Comparison of ENCODE assay signal across 1 cellular context in the genomic region with DNA sequence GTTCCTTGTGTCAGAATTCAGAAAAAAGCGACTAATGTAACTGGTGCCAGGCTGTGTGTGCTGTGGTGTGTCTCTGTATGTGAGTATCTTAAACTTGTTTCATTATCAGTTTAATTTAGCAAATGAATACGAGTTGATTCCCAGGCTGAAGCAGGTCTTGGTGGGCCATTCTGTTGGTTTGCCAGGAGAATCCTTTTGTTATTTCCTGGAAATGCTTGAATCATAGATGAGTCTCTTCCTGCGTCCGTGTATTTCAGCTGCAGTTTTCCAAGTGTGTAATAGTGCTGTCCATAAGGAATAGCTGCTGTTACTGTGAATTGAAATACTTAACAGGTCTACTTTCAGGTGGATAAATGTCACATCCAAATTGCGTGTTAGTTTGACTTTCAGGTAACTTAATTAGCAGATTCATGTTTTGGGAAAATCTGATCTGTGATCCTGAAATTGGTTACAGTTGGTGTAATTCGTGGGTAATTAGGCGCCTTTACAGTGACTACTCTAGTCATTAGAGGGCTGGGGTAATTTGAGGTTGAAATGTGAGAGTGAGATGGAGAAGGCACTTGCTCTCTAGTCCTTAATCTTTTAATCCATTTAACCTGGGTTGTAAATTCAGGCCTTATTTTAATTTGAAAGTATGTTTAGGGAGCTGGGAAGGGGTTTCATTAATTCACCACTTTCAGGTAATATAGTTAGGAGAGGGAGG.
TF ChIP-seq lines count a peak whose summit lies in the region.

No MANE protein-coding gene starts in this region.

TF ChIP-seq in IMR-90, 13 proteins besides CTCF, POLR2A, EP300 and RAD21 (continued from another document):
- TF ChIP-seq, protein P1, sequence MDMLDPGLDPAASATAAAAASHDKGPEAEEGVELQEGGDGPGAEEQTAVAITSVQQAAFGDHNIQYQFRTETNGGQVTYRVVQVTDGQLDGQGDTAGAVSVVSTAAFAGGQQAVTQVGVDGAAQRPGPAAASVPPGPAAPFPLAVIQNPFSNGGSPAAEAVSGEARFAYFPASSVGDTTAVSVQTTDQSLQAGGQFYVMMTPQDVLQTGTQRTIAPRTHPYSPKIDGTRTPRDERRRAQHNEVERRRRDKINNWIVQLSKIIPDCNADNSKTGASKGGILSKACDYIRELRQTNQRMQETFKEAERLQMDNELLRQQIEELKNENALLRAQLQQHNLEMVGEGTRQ (IDR thresholded peaks at IDR 0.05; ENCODE audit: low read depth, low read length) = no peak
- TF ChIP-seq MAZ (IDR thresholded peaks at IDR 0.05; ENCODE audit: borderline replicate concordance, low read depth, low read length) (no peak), RFX5 (IDR thresholded peaks at IDR 0.05; ENCODE audit: low read depth, low read length) (no peak), CEBPB (IDR thresholded peaks at IDR 0.05; ENCODE audit: low read depth, low read length) (no peak), MAFK (IDR thresholded peaks at IDR 0.05; ENCODE audit: low read depth, low read length) (no peak), CHD1 (IDR thresholded peaks at IDR 0.05; ENCODE audit: low read depth, low read length) (no peak), BHLHE40 (IDR thresholded peaks at IDR 0.05; ENCODE audit: low read depth, low read length) (no peak), MXI1 (IDR thresholded peaks at IDR 0.05; ENCODE audit: borderline replicate concordance, low read depth, low read length) (no peak)
- TF ChIP-seq, protein P2, sequence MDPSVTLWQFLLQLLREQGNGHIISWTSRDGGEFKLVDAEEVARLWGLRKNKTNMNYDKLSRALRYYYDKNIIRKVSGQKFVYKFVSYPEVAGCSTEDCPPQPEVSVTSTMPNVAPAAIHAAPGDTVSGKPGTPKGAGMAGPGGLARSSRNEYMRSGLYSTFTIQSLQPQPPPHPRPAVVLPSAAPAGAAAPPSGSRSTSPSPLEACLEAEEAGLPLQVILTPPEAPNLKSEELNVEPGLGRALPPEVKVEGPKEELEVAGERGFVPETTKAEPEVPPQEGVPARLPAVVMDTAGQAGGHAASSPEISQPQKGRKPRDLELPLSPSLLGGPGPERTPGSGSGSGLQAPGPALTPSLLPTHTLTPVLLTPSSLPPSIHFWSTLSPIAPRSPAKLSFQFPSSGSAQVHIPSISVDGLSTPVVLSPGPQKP (IDR thresholded peaks at IDR 0.05; ENCODE audit: borderline replicate concordance, low read depth, low read length) = no peak
